24 cellular contexts compared by ENCODE assay signal in the genomic region with DNA sequence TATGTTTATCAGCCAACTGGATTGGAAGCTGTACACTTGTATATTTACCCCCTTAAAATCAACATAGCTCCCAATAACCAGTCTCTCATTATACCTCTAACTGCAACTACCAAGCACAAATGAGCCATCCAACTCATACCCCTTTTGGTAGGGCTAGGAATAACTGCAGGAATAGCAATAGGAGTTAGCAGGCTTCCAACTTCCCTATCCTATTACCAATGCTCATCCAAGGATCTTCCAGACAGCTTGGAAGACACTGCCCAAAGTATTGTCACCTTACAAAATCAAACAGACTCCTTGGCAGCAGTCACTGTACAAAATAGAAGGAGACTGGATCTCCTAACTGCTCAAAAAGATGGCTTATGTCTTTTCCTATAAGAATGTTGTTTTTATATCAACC.
"Had no signal": no experiment of that assay in that cellular context is flagged by ENCODE, and none has a peak within 500 bp of the region (broad histone marks: within the 10 kb centered on the region; RNA-seq: fewer than 3 reads in every experiment).

No MANE protein-coding gene starts in this region.

- H3K27me3 Mint-ChIP-seq: dendritic cell treated with granulocyte-macrophage colony-stimulating factor and Interleukin-4, amounts not matched to agents 40 ng/mL and 50 ng/mL, for 4 days; effector memory CD8-positive, alpha-beta T cell had no signal

- H3K4me3 Mint-ChIP-seq: dendritic cell treated with granulocyte-macrophage colony-stimulating factor and Interleukin-4, amounts not matched to agents 40 ng/mL and 50 ng/mL, for 4 days; effector memory CD8-positive, alpha-beta T cell; endodermal cell had no signal

- H3K9me3 Mint-ChIP-seq: effector memory CD8-positive, alpha-beta T cell had no signal

- H3K4me1 Mint-ChIP-seq: endodermal cell had no signal

- H3K27me3 ChIP-seq: colonic mucosa, dorsolateral prefrontal cortex, esophagus muscularis mucosa, esophagus squamous epithelium, foreskin keratinocyte, gastrocnemius medialis, gastroesophageal sphincter, heart left ventricle, heart right ventricle had no signal

- ATAC-seq: effector memory CD8-positive, alpha-beta T cell; esophagus mucosa; foreskin keratinocyte; gastroesophageal sphincter; heart left ventricle; heart right ventricle had no signal

- H3K27ac Mint-ChIP-seq: dendritic cell treated with granulocyte-macrophage colony-stimulating factor and Interleukin-4, amounts not matched to agents 40 ng/mL and 50 ng/mL, for 4 days; effector memory CD8-positive, alpha-beta T cell; endodermal cell had no signal

- H3K4me1 ChIP-seq: colonic mucosa, esophagus muscularis mucosa, esophagus squamous epithelium, foreskin keratinocyte, gastroesophageal sphincter had no signal

- H3K9me3 ChIP-seq: colonic mucosa, esophagus muscularis mucosa, esophagus squamous epithelium, gastrocnemius medialis, gastroesophageal sphincter had no signal

- DNase-seq: colonic mucosa; cortex of kidney; dermis blood vessel endothelial cell; dorsolateral prefrontal cortex; effector CD4-positive, alpha-beta T cell; effector CD8-positive, alpha-beta T cell; effector memory CD4-positive, alpha-beta T cell; effector memory CD8-positive, alpha-beta T cell; endodermal cell; erythroblast; esophagus squamous epithelium; foreskin keratinocyte; foreskin melanocyte; gastrocnemius medialis; glutamatergic neuron; head of caudate nucleus; heart left ventricle; heart right ventricle had no signal

- H3K27ac ChIP-seq: colonic mucosa, coronary artery, dorsolateral prefrontal cortex, epithelial cell of prostate, esophagus muscularis mucosa, esophagus squamous epithelium, foreskin keratinocyte, gastroesophageal sphincter, heart left ventricle, heart right ventricle had no signal

- H3K4me3 ChIP-seq: colonic mucosa, coronary artery, dorsolateral prefrontal cortex, esophagus muscularis mucosa, esophagus squamous epithelium, gastrocnemius medialis, gastroesophageal sphincter, heart left ventricle, heart right ventricle had no signal
